28 cellular contexts compared by ENCODE assay signal in the genomic region with DNA sequence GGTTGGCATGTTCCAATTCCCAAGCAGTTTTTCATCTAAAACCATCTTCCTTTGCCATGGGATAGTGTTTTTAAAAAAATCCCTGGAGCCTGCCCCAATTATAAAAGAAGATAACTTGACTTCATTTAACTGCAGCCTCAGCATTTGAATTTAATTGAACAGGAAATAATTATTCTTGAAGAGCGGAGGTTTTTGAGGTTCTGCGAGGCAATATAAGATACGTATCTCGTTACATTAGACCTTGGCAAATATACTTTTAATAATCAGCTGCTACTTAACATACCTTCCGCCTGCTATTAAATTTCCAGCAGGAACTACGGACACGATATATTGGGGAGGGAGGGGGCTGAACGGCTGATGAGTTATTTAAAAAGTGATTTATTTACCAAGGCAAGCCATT.
"Had no signal": no experiment of that assay in that cellular context is flagged by ENCODE, and none has a peak within 500 bp of the region (broad histone marks: within the 10 kb centered on the region; RNA-seq: fewer than 3 reads in every experiment).

No MANE protein-coding gene starts in this region.

- H3K36me3 Mint-ChIP-seq: activated CD8-positive, alpha-beta memory T cell treated with anti-CD3 and anti-CD28 coated beads, Interleukin-2, amount 10 ng/mL, durations not matched to agents 7 days and 5 days; activated naive CD4-positive, alpha-beta T cell treated with anti-CD3 and anti-CD28 coated beads, Interleukin-2, amount 50 U/mL, for 24 hours; IgD-negative memory B cell had no signal

- H3K4me1 Mint-ChIP-seq: activated B cell treated with CpG ODN at 0.5 μM for 24 hours; activated CD4-positive, alpha-beta T cell treated with anti-CD3 and anti-CD28 coated beads, Interleukin-2, amount 10 ng/mL, durations not matched to agents 24 days and 14 days; activated CD8-positive, alpha-beta memory T cell treated with anti-CD3 and anti-CD28 coated beads, Interleukin-2, amount 10 ng/mL, durations not matched to agents 7 days and 5 days; activated naive CD4-positive, alpha-beta T cell treated with anti-CD3 and anti-CD28 coated beads, Interleukin-2, amount 50 U/mL, for 24 hours; IgD-negative memory B cell had no signal

- H3K4me3 ChIP-seq: breast epithelium, colonic mucosa, Peyer's patch, SJSA1 had no signal

- H3K9me3 Mint-ChIP-seq: activated B cell treated with CpG ODN at 0.5 μM for 24 hours; activated CD4-positive, alpha-beta T cell treated with anti-CD3 and anti-CD28 coated beads, Interleukin-2, amount 10 ng/mL, durations not matched to agents 24 days and 14 days; activated naive CD4-positive, alpha-beta T cell treated with anti-CD3 and anti-CD28 coated beads, Interleukin-2, amount 50 U/mL, for 24 hours; activated T-cell treated with anti-CD3 and anti-CD28 coated beads, Interleukin-2, amount 50 U/mL, for 24 hours; activated T-helper 1 cell treated with anti-CD3 and anti-CD28 coated beads, Interleukin-12 subunit alpha, Interleukin-12 subunit beta, Interleukin-2, Interleukin-4 antibody, amounts not matched to agents 30 ng/mL and 10 ng/mL and 1 ng/mL, durations not matched to agents 14 hours and 24 hours and 36 hours; T-helper 1 cell treated with Interleukin-12 subunit alpha and Interleukin-12 subunit beta and Interleukin-4 antibody, amounts not matched to agents 30 μg/mL and 1 μg/mL, for 36 hours had no signal

- H3K4me2 ChIP-seq: KMS-11 had no signal

- H3K27ac Mint-ChIP-seq: activated B cell treated with CpG ODN at 0.5 μM for 24 hours; activated CD4-positive, alpha-beta T cell treated with anti-CD3 and anti-CD28 coated beads, Interleukin-2, amount 10 ng/mL, durations not matched to agents 24 days and 14 days; activated CD8-positive, alpha-beta memory T cell treated with anti-CD3 and anti-CD28 coated beads, Interleukin-2, amount 10 ng/mL, durations not matched to agents 7 days and 5 days; activated naive CD4-positive, alpha-beta T cell treated with anti-CD3 and anti-CD28 coated beads, Interleukin-2, amount 50 U/mL, for 24 hours; activated T-cell treated with anti-CD3 and anti-CD28 coated beads, Interleukin-2, amount 50 U/mL, for 24 hours; activated T-helper 1 cell treated with anti-CD3 and anti-CD28 coated beads, Interleukin-12 subunit alpha, Interleukin-12 subunit beta, Interleukin-2, Interleukin-4 antibody, amounts not matched to agents 30 ng/mL and 10 ng/mL and 1 ng/mL, durations not matched to agents 14 hours and 24 hours and 36 hours; IgD-negative memory B cell; T-helper 1 cell treated with Interleukin-12 subunit alpha and Interleukin-12 subunit beta and Interleukin-4 antibody, amounts not matched to agents 30 μg/mL and 1 μg/mL, for 36 hours had no signal

- H3K27me3 ChIP-seq: colonic mucosa, Peyer's patch, SJSA1 had no signal

- H3K9ac ChIP-seq: KMS-11 had no signal

- H3K36me3 ChIP-seq: breast epithelium, colonic mucosa, Peyer's patch, SJSA1 had no signal

- H3K4me1 ChIP-seq: breast epithelium, colonic mucosa, Peyer's patch, SJSA1 had no signal

- ATAC-seq: activated CD8-positive, alpha-beta memory T cell treated with anti-CD3 and anti-CD28 coated beads, Interleukin-2, amount 10 ng/mL, durations not matched to agents 7 days and 5 days had no signal

- H3K27me3 Mint-ChIP-seq: activated CD4-positive, alpha-beta T cell treated with anti-CD3 and anti-CD28 coated beads, Interleukin-2, amount 10 ng/mL, durations not matched to agents 24 days and 14 days; activated CD8-positive, alpha-beta memory T cell treated with anti-CD3 and anti-CD28 coated beads, Interleukin-2, amount 10 ng/mL, durations not matched to agents 7 days and 5 days; activated naive CD4-positive, alpha-beta T cell treated with anti-CD3 and anti-CD28 coated beads, Interleukin-2, amount 50 U/mL, for 24 hours had no signal

- H3K27ac ChIP-seq: breast epithelium, colonic mucosa, KMS-11, Peyer's patch, RWPE1, SJSA1 had no signal

- H3K4me3 Mint-ChIP-seq: activated B cell treated with CpG ODN at 0.5 μM for 24 hours; activated CD4-positive, alpha-beta T cell treated with anti-CD3 and anti-CD28 coated beads, Interleukin-2, amount 10 ng/mL, durations not matched to agents 24 days and 14 days; activated CD8-positive, alpha-beta memory T cell treated with anti-CD3 and anti-CD28 coated beads, Interleukin-2, amount 10 ng/mL, durations not matched to agents 7 days and 5 days; activated naive CD4-positive, alpha-beta T cell treated with anti-CD3 and anti-CD28 coated beads, Interleukin-2, amount 50 U/mL, for 24 hours; activated T-cell treated with anti-CD3 and anti-CD28 coated beads, Interleukin-2, amount 50 U/mL, for 24 hours; activated T-helper 1 cell treated with anti-CD3 and anti-CD28 coated beads, Interleukin-12 subunit alpha, Interleukin-12 subunit beta, Interleukin-2, Interleukin-4 antibody, amounts not matched to agents 30 ng/mL and 10 ng/mL and 1 ng/mL, durations not matched to agents 14 hours and 24 hours and 36 hours; IgD-negative memory B cell; T-helper 1 cell treated with Interleukin-12 subunit alpha and Interleukin-12 subunit beta and Interleukin-4 antibody, amounts not matched to agents 30 μg/mL and 1 μg/mL, for 36 hours had no signal

- DNase-seq: activated B cell treated with CpG ODN at 0.5 μM for 24 hours; activated CD4-positive, alpha-beta T cell treated with anti-CD3 and anti-CD28 coated beads for 1 hour; activated CD4-positive, alpha-beta T cell treated with anti-CD3 and anti-CD28 coated beads, Interleukin-2, amount 10 ng/mL, durations not matched to agents 24 days and 14 days; activated CD4-positive, alpha-beta T cell treated with anti-CD3 and anti-CD28 coated beads, Interleukin-2, amount 50 U/mL, for 48 hours; activated CD8-positive, alpha-beta memory T cell treated with anti-CD3 and anti-CD28 coated beads, Interleukin-2, amount 10 ng/mL, durations not matched to agents 7 days and 5 days; activated effector memory CD4-positive, alpha-beta T cell treated with Interleukin-2 at 50 U/mL for 16 hours; activated naive CD4-positive, alpha-beta T cell; activated T-cell treated with anti-CD3 and anti-CD28 coated beads, Interleukin-2, amount 50 U/mL, for 24 hours; aorta; caudate nucleus; colonic mucosa; NCI-H1092; NCI-H1694; NCI-H2029; NCI-H2171; NCI-H2227 treated with DMSO at 0.1 percent for 48 hours; NCI-H82; Peyer's patch; SHP77; T-helper 9 cell had no signal

- H3K9me3 ChIP-seq: colonic mucosa, Peyer's patch, SJSA1 had no signal
